22 cellular contexts compared by ENCODE assay signal in genomic region chr11:86579406-86579731, GRCh38.
A peak's percentile ranks its signal among the peaks of the same experiment; 100 is the strongest.
DNase-seq lines count a peak whose midpoint lies in the region; ATAC-seq and TF ChIP-seq lines count a peak whose summit lies in the region.
"Had no signal": no experiment of that assay in that cellular context is flagged by ENCODE, and none has a peak within 500 bp of the region (broad histone marks: within the 10 kb centered on the region; RNA-seq: fewer than 3 reads in every experiment).

No MANE protein-coding gene starts in this region.

- H2AK5ac ChIP-seq in IMR-90 (ENCODE audit: low read depth, low read length), result peak overlapping the region; percentile 54

- peak overlapping the region; percentile 70; the same call in 1 of the 2 replicates for H3K18ac ChIP-seq in IMR-90 (ENCODE audit: low read depth, low read length)

- no peak for TF ChIP-seq CTCF in IMR-90 (conservative IDR thresholded peaks at IDR 0.05; ENCODE audit: low read depth, low read length)
- TF ChIP-seq CTCF in adrenal gland (IDR thresholded peaks at IDR 0.05), result no peak
- no peak for TF ChIP-seq CTCF in psoas muscle (IDR thresholded peaks at IDR 0.05)

- H3K27ac ChIP-seq in IMR-90 (ENCODE audit: insufficient read depth, low read length), result no peak overlapping the region
- H3K27ac ChIP-seq in adrenal gland, result peak overlapping the region in 3 of 5 donors; percentile 3 to 84 (median 73)
- no peak overlapping the region for H3K27ac ChIP-seq in psoas muscle
- H3K27ac ChIP-seq: cardiac muscle cell, KMS-11 had no signal

- in situ Hi-C loops in IMR-90 (cut with MboI; ENCODE audit: low sequenced_read_pairs), result no loop called here

- no peak overlapping the region for H3K4me2 ChIP-seq in IMR-90 (ENCODE audit: low read depth, low read length)
- H3K4me2 ChIP-seq: KMS-11 had no signal

- H3K4me3 ChIP-seq in IMR-90 (ENCODE audit: insufficient read depth, low read depth, low read length) (no peak overlapping the region), adrenal gland (no peak overlapping the region), psoas muscle (no peak overlapping the region)
- H3K4me3 ChIP-seq: cardiac muscle cell, dorsolateral prefrontal cortex had no signal

- peak overlapping the region; percentile 3; the same call in 1 of the 2 replicates for H2BK20ac ChIP-seq in IMR-90 (ENCODE audit: low read depth, low read length)

- no peak overlapping the region for H2AK9ac ChIP-seq in IMR-90 (replicated peaks; ENCODE audit: low read depth, low read length, poor library complexity)

- H3K4me3 Mint-ChIP-seq in activated CD4-positive, alpha-beta T cell treated with anti-CD3 and anti-CD28 coated beads, Interleukin-2, amount 10 ng/mL, durations not matched to agents 24 days and 14 days, result no peak overlapping the region
- H3K4me3 Mint-ChIP-seq: activated CD8-positive, alpha-beta T cell treated with anti-CD3 and anti-CD28 coated beads, Interleukin-2, amount 10 ng/mL, durations not matched to agents 7 days and 5 days; CD4-positive, alpha-beta T cell had no signal

- peaks cover 0 to 4% of the 10 kb centered on the region in 2 experiments; a peak in 1 of 4 replicates for H3K79me1 ChIP-seq in IMR-90 (ENCODE audit: low read depth in 1 of 2, low read length in 2 of 2)

- H3K36me3 Mint-ChIP-seq in activated CD4-positive, alpha-beta T cell treated with anti-CD3 and anti-CD28 coated beads, Interleukin-2, amount 10 ng/mL, durations not matched to agents 24 days and 14 days (ENCODE audit: low read depth), result no peaks in the 10 kb centered on the region

- no peak overlapping the region for H3K9ac ChIP-seq in IMR-90 (ENCODE audit: low read depth, low read length)
- H3K9ac ChIP-seq: KMS-11 had no signal

- H3K4me1 Mint-ChIP-seq in activated CD4-positive, alpha-beta T cell treated with anti-CD3 and anti-CD28 coated beads, Interleukin-2, amount 10 ng/mL, durations not matched to agents 24 days and 14 days, result no peaks in the 10 kb centered on the region

- POLR2A ChIA-PET in IMR-90 (lab: Charles Lee; ENCODE audit: unreplicated experiment), result no interaction called here

- H3K27me3 ChIP-seq in IMR-90 (ENCODE audit: control insufficient read depth, insufficient read depth, low read length) (no peaks in the 10 kb centered on the region), adrenal gland (no peaks in the 10 kb centered on the region), psoas muscle (ENCODE audit: insufficient read depth in 3 of 3, low read length in 2 of 3) (no peaks in the 10 kb centered on the region)
- H3K27me3 ChIP-seq: cardiac muscle cell, dorsolateral prefrontal cortex had no signal

- peak overlapping the region; percentile 50; the same call in 1 of the 2 replicates for H3K14ac ChIP-seq in IMR-90 (replicated peaks; ENCODE audit: low read depth, low read length)

- H2BK15ac ChIP-seq in IMR-90 (ENCODE audit: low read depth, low read length), result peak overlapping the region; percentile 36; the same call in 2 of the 3 replicates

- no peak overlapping the region for H4K5ac ChIP-seq in IMR-90 (ENCODE audit: low read depth, low read length)

- BruUV-seq in IMR-90 (replicated peaks; lab: Mats Ljungman, UMichigan), result no TSS peak

- TF ChIP-seq RAD21 in IMR-90 (IDR thresholded peaks at IDR 0.05; ENCODE audit: low read length), result no peak

- CTCF ChIA-PET in IMR-90 (lab: Yijun Ruan, JAX), result no interaction called here

- no peak overlapping the region; a peak in 1 of 4 replicates for H4K8ac ChIP-seq in IMR-90 (ENCODE audit: low read depth in 2 of 2, low read length in 2 of 2)

- DNase-seq in IMR-90 (no peak), adrenal gland (no peak), left cardiac atrium (no peak), psoas muscle (no peak), NCI-H187 (lab: John Stamatoyannopoulos, UW) (no peak)
- DNase-seq in activated CD4-positive, alpha-beta T cell treated with anti-CD3 and anti-CD28 coated beads, Interleukin-2, amount 10 ng/mL, durations not matched to agents 24 days and 14 days, result no peak
- DNase-seq: activated CD8-positive, alpha-beta T cell treated with anti-CD3 and anti-CD28 coated beads, Interleukin-2, amount 10 ng/mL, durations not matched to agents 7 days and 5 days; activated naive CD4-positive, alpha-beta T cell; CD4-positive, alpha-beta T cell; DMS153; dorsolateral prefrontal cortex; GDM1; kidney; NCI-H1694 treated with DMSO at 0.1 percent for 48 hours; NCI-H2227 treated with DMSO at 0.1 percent for 48 hours; NCI-H748 treated with DMSO at 0.1 percent for 48 hours; SIG-M5 had no signal

- H3K23ac ChIP-seq in IMR-90 (ENCODE audit: low read depth, low read length), result peak overlapping the region; percentile 63

- no peak overlapping the region for H2BK5ac ChIP-seq in IMR-90 (ENCODE audit: low read depth, low read length, poor library complexity, severe bottlenecking)

- no peaks in the 10 kb centered on the region for H4K20me1 ChIP-seq in IMR-90 (ENCODE audit: insufficient read depth, low read length)

- peak overlapping the region; percentile 39; the same call in 1 of the 2 replicates for H4K91ac ChIP-seq in IMR-90 (ENCODE audit: insufficient read depth, low read depth, low read length)

- peak overlapping the region; percentile 65 for H2BK120ac ChIP-seq in IMR-90 (ENCODE audit: low read depth, low read length)

- no CpG with 5 or more reads among the region's 1 CpG for WGBS in IMR-90 (ENCODE audit: extremely low coverage in 2 of 2, insufficient read length in 1 of 2), 2 experiments
- WGBS in adrenal gland, 4 donors, result 64 to 91% (median 83%) methylated on average over 1 of the region's 1 CpG
- 17 to 57% (median 26%) methylated on average over 1 of the region's 1 CpG for WGBS in psoas muscle, 3 donors

- no peak overlapping the region for H3K27ac Mint-ChIP-seq in activated CD4-positive, alpha-beta T cell treated with anti-CD3 and anti-CD28 coated beads, Interleukin-2, amount 10 ng/mL, durations not matched to agents 24 days and 14 days
- H3K27ac Mint-ChIP-seq: activated CD8-positive, alpha-beta T cell treated with anti-CD3 and anti-CD28 coated beads, Interleukin-2, amount 10 ng/mL, durations not matched to agents 7 days and 5 days; CD4-positive, alpha-beta T cell had no signal

- H3K9me1 ChIP-seq in IMR-90 (ENCODE audit: insufficient read depth, low read length), result peaks cover 11% of the 10 kb centered on the region

- H3K9me3 ChIP-seq in IMR-90 (ENCODE audit: control insufficient read depth, insufficient read depth, low read length), result no peaks in the 10 kb centered on the region
- no peaks in the 10 kb centered on the region for H3K9me3 ChIP-seq in adrenal gland (replicated peaks in 1 of 3)
- H3K9me3 ChIP-seq in psoas muscle, result no peaks in the 10 kb centered on the region

- H3K27me3 Mint-ChIP-seq in activated CD4-positive, alpha-beta T cell treated with anti-CD3 and anti-CD28 coated beads, Interleukin-2, amount 10 ng/mL, durations not matched to agents 24 days and 14 days, result no peaks in the 10 kb centered on the region
- H3K27me3 Mint-ChIP-seq: CD4-positive, alpha-beta T cell had no signal

- no peaks in the 10 kb centered on the region for H3K9me3 Mint-ChIP-seq in activated CD4-positive, alpha-beta T cell treated with anti-CD3 and anti-CD28 coated beads, Interleukin-2, amount 10 ng/mL, durations not matched to agents 24 days and 14 days
- H3K9me3 Mint-ChIP-seq: CD4-positive, alpha-beta T cell had no signal

- H3K36me3 ChIP-seq in IMR-90 (ENCODE audit: control insufficient read depth, insufficient read depth, low read length) (no peaks in the 10 kb centered on the region), adrenal gland (replicated peaks in 1 of 2) (no peaks in the 10 kb centered on the region), psoas muscle (ENCODE audit: insufficient read depth in 1 of 2, low read depth in 1 of 2) (no peaks in the 10 kb centered on the region)
- H3K36me3 ChIP-seq: cardiac muscle cell had no signal

- dilution Hi-C loops in IMR-90 (cut with HindIII; ENCODE audit: low sequenced_read_pairs, unreplicated experiment), result no loop called here

- peak overlapping the region; percentile 47 for H2AFZ ChIP-seq in IMR-90 (replicated peaks; ENCODE audit: low read length, poor library complexity)

- peak overlapping the region; percentile 55 for H3K4ac ChIP-seq in IMR-90 (ENCODE audit: low read depth, low read length)

- intact Hi-C loops in IMR-90 (cut with micrococcal nuclease), result no loop called here
- intact Hi-C loops in adrenal gland (cut with DNase I), result no loop called here
- intact Hi-C loops in left cardiac atrium (cut with DNase I), result no loop called here
- intact Hi-C loops in psoas muscle (cut with DNase I), result no loop called here
- intact Hi-C loops in activated CD4-positive, alpha-beta T cell treated with anti-CD3 and anti-CD28 coated beads, Interleukin-2, amount 10 ng/mL, durations not matched to agents 24 days and 14 days (cut with micrococcal nuclease), result no loop called here

- ATAC-seq in IMR-90 (ENCODE audit: low read depth), result no peak
- peak; percentile 5 to 42 for ATAC-seq in left cardiac atrium
- peak; percentile 70 to 84 (median 76) for ATAC-seq in psoas muscle
- ATAC-seq in HG03442 (IDR thresholded peaks at IDR 0.05; ENCODE audit: unreplicated experiment), result no peak
- no peak for ATAC-seq in GM18868 (IDR thresholded peaks at IDR 0.05; ENCODE audit: unreplicated experiment)
- ATAC-seq: activated CD4-positive, CD25-positive, alpha-beta regulatory T cell treated with anti-CD3 and anti-CD28 coated beads, Interleukin-2, amount 50 U/mL, for 24 hours; activated CD8-positive, alpha-beta T cell treated with anti-CD3 and anti-CD28 coated beads, Interleukin-2, amount 10 ng/mL, durations not matched to agents 7 days and 5 days had no signal

- TF ChIP-seq POLR2A in IMR-90 (IDR thresholded peaks at IDR 0.05; ENCODE audit: low read depth, low read length) (no peak), adrenal gland (IDR thresholded peaks at IDR 0.05) (no peak)

- peaks cover 7% of the 10 kb centered on the region for H3K4me1 ChIP-seq in IMR-90 (ENCODE audit: control insufficient read depth, insufficient read depth, low read length)
- peaks cover 19 to 35% of the 10 kb centered on the region in 2 donors for H3K4me1 ChIP-seq in adrenal gland (replicated peaks in 1 of 2)
- H3K4me1 ChIP-seq in psoas muscle, result peaks cover 34% of the 10 kb centered on the region

- no peak overlapping the region for H3K56ac ChIP-seq in IMR-90 (ENCODE audit: extremely low read depth, insufficient read depth, low read length)

TF ChIP-seq in IMR-90, 13 proteins besides CTCF, POLR2A, EP300 and RAD21 (continues in another document):
- TF ChIP-seq FOS (IDR thresholded peaks at IDR 0.05; ENCODE audit: low read depth, low read length) (no peak), CHD1 (IDR thresholded peaks at IDR 0.05; ENCODE audit: low read depth, low read length) (no peak), MAZ (IDR thresholded peaks at IDR 0.05; ENCODE audit: borderline replicate concordance, low read depth, low read length) (no peak)
- TF ChIP-seq, protein P1, sequence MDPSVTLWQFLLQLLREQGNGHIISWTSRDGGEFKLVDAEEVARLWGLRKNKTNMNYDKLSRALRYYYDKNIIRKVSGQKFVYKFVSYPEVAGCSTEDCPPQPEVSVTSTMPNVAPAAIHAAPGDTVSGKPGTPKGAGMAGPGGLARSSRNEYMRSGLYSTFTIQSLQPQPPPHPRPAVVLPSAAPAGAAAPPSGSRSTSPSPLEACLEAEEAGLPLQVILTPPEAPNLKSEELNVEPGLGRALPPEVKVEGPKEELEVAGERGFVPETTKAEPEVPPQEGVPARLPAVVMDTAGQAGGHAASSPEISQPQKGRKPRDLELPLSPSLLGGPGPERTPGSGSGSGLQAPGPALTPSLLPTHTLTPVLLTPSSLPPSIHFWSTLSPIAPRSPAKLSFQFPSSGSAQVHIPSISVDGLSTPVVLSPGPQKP (IDR thresholded peaks at IDR 0.05; ENCODE audit: borderline replicate concordance, low read depth, low read length), result no peak

Comparison
In these comparisons a context has a peak if more than half of its experiments do, and no peak if none do; other contexts are left out.
1. ATAC-seq: peak in left cardiac atrium (2 of 2) and psoas muscle (4 of 4); none in IMR-90 (single experiment), HG03442 (single experiment) and GM18868 (single experiment).
2. H3K27ac ChIP-seq: peak in adrenal gland (3 of 5); none in IMR-90 (single experiment) and psoas muscle (single experiment).